25 cellular contexts compared by ENCODE assay signal in the genomic region with DNA sequence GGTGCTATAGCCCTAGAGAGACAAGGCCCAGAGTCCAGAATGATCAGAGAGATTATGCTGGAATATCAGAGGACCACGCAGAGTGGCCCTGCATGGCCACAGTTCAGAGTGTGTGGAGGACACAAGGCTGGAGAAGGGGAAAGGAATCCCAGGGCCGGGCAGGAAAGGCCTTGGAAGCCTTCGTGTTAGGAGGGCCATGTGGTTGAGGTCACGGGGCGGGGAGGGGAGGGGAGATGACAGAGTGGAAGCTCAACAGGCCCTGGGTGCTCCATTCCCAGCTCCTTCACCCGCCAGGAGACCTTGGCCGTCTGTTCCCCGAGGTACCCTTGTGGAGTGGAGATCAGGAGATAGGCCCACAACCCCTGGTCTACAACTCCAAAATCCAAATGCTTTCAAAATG. TPM values are rescaled to one million over a fixed set of nuclear protein-coding genes. Genes with fewer than 3 reads are reported as not detected.
"Had no signal": no experiment of that assay in that cellular context is flagged by ENCODE, and none has a peak within 500 bp of the region (broad histone marks: within the 10 kb centered on the region; RNA-seq: fewer than 3 reads in every experiment).

No MANE protein-coding gene starts in this region.

- H3K4me3 ChIP-seq: SJCRH30 had no signal

- ATAC-seq: SK-N-SH treated with all-trans-retinoic acid at 6 μM for 48 hours had no signal

- H3K9me3 ChIP-seq: SJCRH30 had no signal

- DNase-seq: KBM-7, MV-4-11, NCI-H1048, NCI-H1105, NCI-H1417, NCI-H1436 treated with DMSO at 0.1 percent for 48 hours, NCI-H1694, NCI-H187 treated with DMSO at 0.1 percent for 48 hours, NCI-H2029 treated with DMSO at 0.1 percent for 48 hours, NCI-H2107, NCI-H2227 treated with DMSO at 0.1 percent for 48 hours, NCI-H510A, NCI-H524 treated with DMSO at 0.1 percent for 48 hours, NCI-H69, NCI-H774, SHP77 treated with DMSO at 0.1 percent for 48 hours, SJCRH30, T-helper 1 cell had no signal

- H3K36me3 ChIP-seq: SJCRH30 had no signal

- H3K27ac ChIP-seq: HL-60, RWPE1, SJCRH30 had no signal

- H3K4me1 ChIP-seq: SJCRH30 had no signal

- FAIRE-seq: HTR-8/SVneo, RCC 7860 had no signal

RNA-seq across cellular contexts. Expression of gene EN2, which starts 13.2 kb away (rescaled TPM):
- total RNA-seq: MCF 10A had no signal
- polyA plus RNA-seq: IgD-negative memory B cell had no signal
